Comparison of ENCODE assay signal across 8 cellular contexts in the genomic region with DNA sequence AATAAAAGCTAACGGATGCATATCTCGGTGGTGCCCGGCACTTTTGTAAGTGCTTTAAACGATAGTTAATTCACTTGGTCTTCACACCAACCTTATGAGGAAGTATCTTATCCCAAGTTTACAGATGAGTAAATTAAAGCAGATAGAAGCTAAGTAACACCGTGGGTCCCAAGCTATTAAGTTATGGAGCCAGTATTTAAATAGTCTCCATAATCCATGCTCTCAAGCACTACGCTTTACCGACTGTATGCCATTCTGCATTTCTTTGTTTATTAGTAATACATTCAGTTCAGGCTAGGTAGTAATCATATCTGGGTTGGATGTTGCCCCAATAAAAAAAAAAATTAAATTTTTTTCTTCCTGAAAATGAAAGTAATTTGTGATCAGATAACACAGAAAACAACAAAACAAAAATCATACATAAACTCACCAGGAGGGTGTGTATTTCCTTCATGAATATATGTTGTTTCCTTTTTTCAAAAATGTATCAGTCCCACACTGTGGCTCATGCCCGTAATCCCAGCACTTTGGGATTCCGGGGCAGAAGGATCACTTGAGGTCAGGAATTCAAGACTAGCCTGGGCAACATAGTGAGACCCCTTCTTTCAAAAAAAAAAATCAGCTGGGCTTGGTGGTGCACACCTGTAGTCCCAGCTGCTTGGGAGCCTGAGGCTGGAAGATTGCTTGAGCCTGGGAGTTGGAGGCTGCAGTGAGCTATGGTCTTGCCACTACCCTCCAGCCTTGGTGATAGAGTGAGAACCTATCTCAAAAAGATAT. TPM values are rescaled to one million over a fixed set of nuclear protein-coding genes. Genes with fewer than 3 reads are reported as not detected.
DNase-seq lines count a peak whose midpoint lies in the region; ATAC-seq and TF ChIP-seq lines count a peak whose summit lies in the region.

No MANE protein-coding gene starts in this region.

- TF ChIP-seq CTCF in Calu3 (IDR thresholded peaks at IDR 0.05; ENCODE audit: unreplicated experiment) (no peak), neural progenitor cell (IDR thresholded peaks at IDR 0.05) (no peak)

- H3K9me3 ChIP-seq in duodenal mucosa (ENCODE audit: control insufficient read depth in 1 of 2, low read length in 2 of 2) (no peaks in the 10 kb centered on the region), neural progenitor cell (ENCODE audit: low read depth) (no peaks in the 10 kb centered on the region)

- H3K27me3 ChIP-seq in duodenal mucosa (ENCODE audit: control insufficient read depth in 1 of 2, insufficient read depth in 2 of 2, low read length in 2 of 2) (no peaks in the 10 kb centered on the region), neural progenitor cell (no peaks in the 10 kb centered on the region)

- peak overlapping the region; percentile 97 for H3K27ac ChIP-seq in duodenal mucosa (ENCODE audit: low read depth, low read length)
- no peak overlapping the region for H3K27ac ChIP-seq in neural progenitor cell

- H3F3A ChIP-seq in neural progenitor cell (ENCODE audit: low read depth), result peaks cover 20% of the 10 kb centered on the region

- H3K27me3 Mint-ChIP-seq in Calu3 (ENCODE audit: unreplicated experiment) (no peaks in the 10 kb centered on the region), neural progenitor cell (ENCODE audit: insufficient read depth, low read depth) (no peaks in the 10 kb centered on the region)

- H3K9ac ChIP-seq in duodenal mucosa (ENCODE audit: low read depth in 1 of 2, low read length in 2 of 2), result peak overlapping the region; percentile 81 to 88
- H3K9ac ChIP-seq in neural progenitor cell, result peak overlapping the region; percentile 1

- H3K36me3 ChIP-seq in duodenal mucosa (ENCODE audit: control insufficient read depth in 1 of 2, insufficient read depth in 2 of 2, low read length in 2 of 2) (peaks cover 0 to 3% of the 10 kb centered on the region in 2 donors), neural progenitor cell (no peaks in the 10 kb centered on the region)

- DNase-seq in Calu3 (no peak), NOMO-1 treated with DMSO at 0.1 percent for 48 hours (lab: John Stamatoyannopoulos, UW; ENCODE audit: unreplicated experiment) (peak; percentile 43), neural progenitor cell (ENCODE audit: low spot score) (no peak), NCI-H446 (lab: John Stamatoyannopoulos, UW) (no peak), NCI-H2227 treated with DMSO at 0.1 percent for 48 hours (lab: John Stamatoyannopoulos, UW) (no peak), NCI-H1092 treated with DMSO at 0.1 percent for 48 hours (lab: John Stamatoyannopoulos, UW) (no peak)

- CTCF ChIA-PET in Calu3 (lab: Charles Lee), result interaction anchor here (0.6 kb wide), 1 partner anchor 88 kb away, joined by 3 read pairs; no protein-coding TSS in a partner anchor

- intact Hi-C loops in Calu3 (cut with micrococcal nuclease; ENCODE audit: unreplicated experiment), result loop anchor here (5.0 kb wide), 1 partner anchor 86 kb away; no protein-coding TSS in a partner anchor

- H3K4me3 Mint-ChIP-seq in Calu3 (ENCODE audit: low read depth, unreplicated experiment), result peak overlapping the region; percentile 87
- H3K4me3 Mint-ChIP-seq in neural progenitor cell, result peak overlapping the region; percentile 95

- H3K27ac Mint-ChIP-seq in Calu3 (ENCODE audit: unreplicated experiment) (peak overlapping the region; percentile 87), neural progenitor cell (peak overlapping the region; percentile 96)

- peak overlapping the region; percentile 89 for H3K4me2 ChIP-seq in neural progenitor cell

- H3K36me3 Mint-ChIP-seq in Calu3 (ENCODE audit: insufficient read depth, unreplicated experiment) (peaks cover 40% of the 10 kb centered on the region), neural progenitor cell (peaks cover 13% of the 10 kb centered on the region)

- ATAC-seq in HG02759 (IDR thresholded peaks at IDR 0.05; ENCODE audit: unreplicated experiment), result no peak

- H3K4me1 Mint-ChIP-seq in Calu3 (ENCODE audit: low read depth, unreplicated experiment) (peaks cover 18% of the 10 kb centered on the region), neural progenitor cell (peaks cover 9% of the 10 kb centered on the region)

- no TSS peak for BruUV-seq in Calu3 (replicated peaks; lab: Mats Ljungman, UMichigan)

- peaks cover 31% of the 10 kb centered on the region for H4K20me1 ChIP-seq in neural progenitor cell (ENCODE audit: low read depth)

- H2AFZ ChIP-seq in neural progenitor cell (replicated peaks), result peak overlapping the region; percentile 98

- peaks cover 44% of the 10 kb centered on the region for H3K79me2 ChIP-seq in neural progenitor cell (ENCODE audit: low read depth)

- peak overlapping the region; percentile 81 to 93 for H3K4me3 ChIP-seq in duodenal mucosa (ENCODE audit: low read depth in 1 of 2, low read length in 2 of 2)
- peak overlapping the region; percentile 84 for H3K4me3 ChIP-seq in neural progenitor cell

- H3K9me3 Mint-ChIP-seq in Calu3 (ENCODE audit: low read depth, unreplicated experiment) (peaks cover 6% of the 10 kb centered on the region), neural progenitor cell (peaks cover 5% of the 10 kb centered on the region)

- H3K4me1 ChIP-seq in duodenal mucosa (ENCODE audit: control insufficient read depth in 1 of 2, insufficient read depth in 2 of 2, low read length in 2 of 2) (peaks cover 12 to 14% of the 10 kb centered on the region in 2 donors), neural progenitor cell (peaks cover 17% of the 10 kb centered on the region)

RNA-seq across cellular contexts. Expression of a gene that starts 1.4 kb away (rescaled TPM):
- total RNA-seq in Calu3 (2022), result 241 and 256 TPM in 2 replicates
- 113 and 124 TPM in 2 replicates for total RNA-seq in neural progenitor cell (ENCODE audit: low replicate concordance)

RNA-seq across cellular contexts. Expression of a gene that starts 36.6 kb away (rescaled TPM):
- total RNA-seq in Calu3 (2022), result 23.0 and 27.9 TPM in 2 replicates
- total RNA-seq in neural progenitor cell (ENCODE audit: low replicate concordance), result 62.7 and 90.4 TPM in 2 replicates

RNA-seq across cellular contexts. Expression of a gene that starts 38.5 kb away (rescaled TPM):
- total RNA-seq in Calu3 (2022) (0.38 and 0.66 TPM in 2 replicates), neural progenitor cell (ENCODE audit: low replicate concordance) (4.7 and 26.9 TPM in 2 replicates)
